In the genomic region with DNA sequence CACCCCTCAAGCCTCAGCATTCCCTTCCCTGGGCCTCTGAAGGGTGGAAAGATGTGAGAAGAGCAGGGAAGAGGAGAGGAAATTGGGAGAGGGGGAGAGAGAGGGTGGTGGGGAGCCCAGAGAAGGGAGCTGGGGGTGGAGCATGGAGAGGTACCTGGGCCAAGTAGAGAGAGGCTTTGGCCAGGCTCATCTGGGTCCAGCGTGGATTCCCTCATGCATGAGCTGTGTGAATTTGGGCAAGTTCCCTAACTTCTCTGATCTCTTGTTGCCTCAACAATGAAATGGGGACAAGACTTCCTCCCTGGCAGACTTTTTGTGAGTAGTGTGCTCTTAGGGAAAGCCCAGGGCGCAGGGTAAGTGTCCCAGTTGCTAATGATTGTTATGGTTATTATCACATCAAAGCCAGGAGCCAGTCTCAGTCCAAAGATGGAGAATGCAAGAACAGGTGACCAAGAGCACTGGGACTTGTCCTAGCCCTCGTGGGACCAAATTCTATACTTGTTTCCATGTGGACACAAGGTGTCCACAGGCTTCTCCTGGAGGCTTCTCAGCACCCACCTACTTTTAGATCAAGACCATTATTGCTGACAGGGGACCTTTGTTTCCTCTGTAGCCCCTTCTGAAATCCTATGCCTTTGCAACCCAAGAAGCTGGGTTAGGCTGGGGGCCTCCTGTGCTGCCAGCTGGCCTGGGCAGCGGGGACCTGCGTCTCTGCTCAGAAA, we compare ENCODE assay signal across 1 cellular context.
TF ChIP-seq lines count a peak whose summit lies in the region.

No MANE protein-coding gene starts in this region.

TF ChIP-seq in HepG2, 621 proteins besides CTCF, POLR2A, EP300 and RAD21 (continued from another document):
- TF ChIP-seq ZNF646 (CRISPR knock-in tag; IDR thresholded peaks at IDR 0.05) (no peak), CAMTA2 (CRISPR knock-in tag; IDR thresholded peaks at IDR 0.05; ENCODE audit: borderline replicate concordance) (no peak), ZMYM3 (CRISPR knock-in tag; IDR thresholded peaks at IDR 0.05) (0 out of 2 replicates have a peak, but pooled peaks have one; percentile 42), TCF12 (IDR thresholded peaks at IDR 0.05) (no peak), TCF12 (CRISPR knock-in tag; IDR thresholded peaks at IDR 0.05) (no peak), NR2F1 (CRISPR knock-in tag; IDR thresholded peaks at IDR 0.05) (no peak), ZNF768 (CRISPR knock-in tag; IDR thresholded peaks at IDR 0.05) (peak; percentile 96), ZNF207 (IDR thresholded peaks at IDR 0.05; ENCODE audit: borderline replicate concordance) (no peak), MYC (CRISPR knock-in tag; IDR thresholded peaks at IDR 0.05; ENCODE audit: borderline replicate concordance) (no peak), SRF (IDR thresholded peaks at IDR 0.05; ENCODE audit: low read depth, low read length) (no peak), ZC3H4 (CRISPR knock-in tag; IDR thresholded peaks at IDR 0.05; ENCODE audit: borderline replicate concordance) (no peak; the same call in 1 of the 2 replicates), ZNF460 (CRISPR knock-in tag; IDR thresholded peaks at IDR 0.05; ENCODE audit: borderline replicate concordance) (no peak), MIER3 (CRISPR knock-in tag; IDR thresholded peaks at IDR 0.05; ENCODE audit: borderline replicate concordance) (no peak), POLR2G (IDR thresholded peaks at IDR 0.05; ENCODE audit: low read depth, low read length) (0 out of 2 replicates have a peak, but pooled peaks have one; percentile 19), MAFK (conservative IDR thresholded peaks at IDR 0.05 in 1 of 2, IDR thresholded peaks at IDR 0.05 in 1 of 2; ENCODE audit: low read length in 2 of 2) (peak; percentile 62 to 70), ZNF580 (CRISPR knock-in tag; IDR thresholded peaks at IDR 0.05; ENCODE audit: borderline replicate concordance, low read depth) (no peak; the same call in 1 of the 2 replicates), ZNF670 (CRISPR knock-in tag; IDR thresholded peaks at IDR 0.05; ENCODE audit: borderline replicate concordance) (peak; percentile 71), ZNF770 (CRISPR knock-in tag; IDR thresholded peaks at IDR 0.05) (no peak), KLF12 (CRISPR knock-in tag; IDR thresholded peaks at IDR 0.05; ENCODE audit: borderline replicate concordance) (no peak), SPEN (CRISPR knock-in tag; IDR thresholded peaks at IDR 0.05; ENCODE audit: low read depth) (no peak), ELF3 (CRISPR knock-in tag; IDR thresholded peaks at IDR 0.05) (no peak), AKNA (CRISPR knock-in tag; IDR thresholded peaks at IDR 0.05; ENCODE audit: borderline replicate concordance) (no peak), ZNF414 (CRISPR knock-in tag; IDR thresholded peaks at IDR 0.05) (no peak)
- TF ChIP-seq, protein P1, sequence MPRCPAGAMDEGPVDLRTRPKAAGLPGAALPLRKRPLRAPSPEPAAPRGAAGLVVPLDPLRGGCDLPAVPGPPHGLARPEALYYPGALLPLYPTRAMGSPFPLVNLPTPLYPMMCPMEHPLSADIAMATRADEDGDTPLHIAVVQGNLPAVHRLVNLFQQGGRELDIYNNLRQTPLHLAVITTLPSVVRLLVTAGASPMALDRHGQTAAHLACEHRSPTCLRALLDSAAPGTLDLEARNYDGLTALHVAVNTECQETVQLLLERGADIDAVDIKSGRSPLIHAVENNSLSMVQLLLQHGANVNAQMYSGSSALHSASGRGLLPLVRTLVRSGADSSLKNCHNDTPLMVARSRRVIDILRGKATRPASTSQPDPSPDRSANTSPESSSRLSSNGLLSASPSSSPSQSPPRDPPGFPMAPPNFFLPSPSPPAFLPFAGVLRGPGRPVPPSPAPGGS (CRISPR knock-in tag; IDR thresholded peaks at IDR 0.05) = no peak
- TF ChIP-seq, protein P2, sequence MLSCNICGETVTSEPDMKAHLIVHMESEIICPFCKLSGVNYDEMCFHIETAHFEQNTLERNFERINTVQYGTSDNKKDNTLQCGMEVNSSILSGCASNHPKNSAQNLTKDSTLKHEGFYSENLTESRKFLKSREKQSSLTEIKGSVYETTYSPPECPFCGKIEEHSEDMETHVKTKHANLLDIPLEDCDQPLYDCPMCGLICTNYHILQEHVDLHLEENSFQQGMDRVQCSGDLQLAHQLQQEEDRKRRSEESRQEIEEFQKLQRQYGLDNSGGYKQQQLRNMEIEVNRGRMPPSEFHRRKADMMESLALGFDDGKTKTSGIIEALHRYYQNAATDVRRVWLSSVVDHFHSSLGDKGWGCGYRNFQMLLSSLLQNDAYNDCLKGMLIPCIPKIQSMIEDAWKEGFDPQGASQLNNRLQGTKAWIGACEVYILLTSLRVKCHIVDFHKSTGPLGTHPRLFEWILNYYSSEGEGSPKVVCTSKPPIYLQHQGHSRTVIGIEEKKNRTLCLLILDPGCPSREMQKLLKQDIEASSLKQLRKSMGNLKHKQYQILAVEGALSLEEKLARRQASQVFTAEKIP (CRISPR knock-in tag; IDR thresholded peaks at IDR 0.05; ENCODE audit: borderline replicate concordance) = no peak
- TF ChIP-seq, protein P3, sequence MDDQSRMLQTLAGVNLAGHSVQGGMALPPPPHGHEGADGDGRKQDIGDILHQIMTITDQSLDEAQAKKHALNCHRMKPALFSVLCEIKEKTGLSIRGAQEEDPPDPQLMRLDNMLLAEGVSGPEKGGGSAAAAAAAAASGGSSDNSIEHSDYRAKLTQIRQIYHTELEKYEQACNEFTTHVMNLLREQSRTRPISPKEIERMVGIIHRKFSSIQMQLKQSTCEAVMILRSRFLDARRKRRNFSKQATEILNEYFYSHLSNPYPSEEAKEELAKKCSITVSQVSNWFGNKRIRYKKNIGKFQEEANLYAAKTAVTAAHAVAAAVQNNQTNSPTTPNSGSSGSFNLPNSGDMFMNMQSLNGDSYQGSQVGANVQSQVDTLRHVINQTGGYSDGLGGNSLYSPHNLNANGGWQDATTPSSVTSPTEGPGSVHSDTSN (CRISPR knock-in tag; IDR thresholded peaks at IDR 0.05; ENCODE audit: borderline replicate concordance) = no peak
